Comparison of ENCODE assay signal across 8 cellular contexts in the genomic region with DNA sequence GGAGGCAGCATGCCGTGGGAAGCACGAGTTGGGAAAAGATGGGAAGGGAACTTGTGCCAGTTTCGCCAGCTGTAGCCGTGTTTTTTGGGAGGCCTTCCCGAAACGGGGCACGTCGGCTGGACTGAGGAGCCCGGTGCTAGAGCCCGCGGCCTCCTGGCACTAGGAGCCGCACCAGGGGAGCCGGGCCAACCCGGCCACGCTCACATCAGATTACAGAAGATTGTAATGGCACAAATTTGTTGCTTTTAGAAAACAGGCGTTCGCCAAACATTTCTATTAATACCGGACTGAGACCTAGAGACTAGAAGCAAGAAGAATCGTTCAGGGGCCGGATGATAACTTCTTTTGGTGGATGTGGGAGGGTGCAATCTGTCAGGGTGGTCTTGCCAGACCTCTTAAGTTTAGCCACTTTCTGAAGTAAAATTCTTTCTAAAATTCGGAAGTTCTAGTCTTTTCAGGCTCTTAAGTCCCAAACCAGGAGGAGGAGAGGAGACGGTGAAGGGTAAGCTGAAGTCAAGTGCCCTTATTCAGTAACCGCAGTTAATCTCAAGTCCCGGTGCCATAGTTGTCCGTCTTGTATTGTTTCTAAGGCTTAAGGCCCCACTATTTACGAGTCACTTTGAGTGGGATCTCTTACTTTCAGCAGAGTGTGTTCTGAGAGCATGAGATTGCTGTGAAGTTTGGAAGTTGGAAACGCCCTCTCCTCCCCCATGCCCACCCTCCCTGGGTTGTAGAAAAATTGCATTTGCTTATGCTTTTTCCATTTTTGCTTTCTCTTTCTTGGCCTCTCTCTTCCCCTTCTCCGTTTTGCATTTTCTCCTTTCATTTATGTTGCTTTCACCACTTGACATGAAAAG. TPM values are rescaled to one million over a fixed set of nuclear protein-coding genes. Genes with fewer than 3 reads are reported as not detected.
DNase-seq lines count a peak whose midpoint lies in the region; ATAC-seq and TF ChIP-seq lines count a peak whose summit lies in the region.

No MANE protein-coding gene starts in this region.

- TF ChIP-seq CTCF in epithelial cell of proximal tubule (conservative IDR thresholded peaks at IDR 0.05; ENCODE audit: low read depth, low read length) = no peak

- peak; percentile 53 for DNase-seq in activated CD4-positive, alpha-beta T cell treated with anti-CD3 and anti-CD28 coated beads, Interleukin-2, amount 10 ng/mL, durations not matched to agents 7 days and 5 days
- DNase-seq in epithelial cell of proximal tubule (ENCODE audit: low read depth) (no peak), NCI-H128 (lab: John Stamatoyannopoulos, UW; ENCODE audit: unreplicated experiment) (no peak), hepatic stellate cell (ENCODE audit: low spot score) (no peak)
- DNase-seq in naive thymus-derived CD4-positive, alpha-beta T cell = peak; percentile 17 to 71 (median 44)

- peaks cover 59% of the 10 kb centered on the region for H3K4me1 ChIP-seq in BLaER1
- peaks cover 10% of the 10 kb centered on the region; the same call in 1 of the 2 replicates for H3K4me1 ChIP-seq in HUES6 (ENCODE audit: control insufficient read depth, insufficient read depth, low read length)
- peaks cover 28 to 40% of the 10 kb centered on the region in 2 donors for H3K4me1 ChIP-seq in naive thymus-derived CD4-positive, alpha-beta T cell (ENCODE audit: control insufficient read depth in 2 of 2, insufficient read depth in 2 of 2, low read length in 2 of 2)

- no peaks in the 10 kb centered on the region for H3K9me3 Mint-ChIP-seq in activated CD4-positive, alpha-beta T cell treated with anti-CD3 and anti-CD28 coated beads, Interleukin-2, amount 10 ng/mL, durations not matched to agents 7 days and 5 days
- no peaks in the 10 kb centered on the region for H3K9me3 Mint-ChIP-seq in naive thymus-derived CD4-positive, alpha-beta T cell

- POLR2A ChIA-PET in activated CD4-positive, alpha-beta T cell treated with anti-CD3 and anti-CD28 coated beads, Interleukin-2, amount 10 ng/mL, durations not matched to agents 7 days and 5 days (lab: Charles Lee) = no interaction called here
- POLR2A ChIA-PET in naive thymus-derived CD4-positive, alpha-beta T cell (lab: Charles Lee) = interaction anchor here (0.6 to 37.8 kb wide), 16 partner anchors 8 to 92 kb away, joined by 3 to 900 read pairs (median 5); no protein-coding TSS in a partner anchor

- no peaks in the 10 kb centered on the region for H3K27me3 Mint-ChIP-seq in activated CD4-positive, alpha-beta T cell treated with anti-CD3 and anti-CD28 coated beads, Interleukin-2, amount 10 ng/mL, durations not matched to agents 7 days and 5 days
- no peaks in the 10 kb centered on the region for H3K27me3 Mint-ChIP-seq in naive thymus-derived CD4-positive, alpha-beta T cell

- H3K9me3 ChIP-seq in BLaER1 (no peaks in the 10 kb centered on the region), HUES6 (ENCODE audit: control insufficient read depth, insufficient read depth, low read depth, low read length) (no peaks in the 10 kb centered on the region)
- no peaks in the 10 kb centered on the region for H3K9me3 ChIP-seq in naive thymus-derived CD4-positive, alpha-beta T cell (ENCODE audit: control insufficient read depth in 2 of 3, low read length in 3 of 3)

- H3K27ac ChIP-seq in BLaER1 = peak overlapping the region; percentile 90
- peak overlapping the region; percentile 87 for H3K27ac ChIP-seq in HUES6 (ENCODE audit: low read depth, low read length)
- peak overlapping the region; percentile 76 for H3K27ac ChIP-seq in naive thymus-derived CD4-positive, alpha-beta T cell (ENCODE audit: low read depth, low read length)

- peaks cover 7% of the 10 kb centered on the region; the same call in 1 of the 2 replicates for H3K36me3 ChIP-seq in BLaER1
- H3K36me3 ChIP-seq in HUES6 (ENCODE audit: control insufficient read depth, insufficient read depth, low read length) = no peaks in the 10 kb centered on the region
- H3K36me3 ChIP-seq in naive thymus-derived CD4-positive, alpha-beta T cell (ENCODE audit: control insufficient read depth in 2 of 3, insufficient read depth in 3 of 3, low read length in 3 of 3) = peaks cover 0 to 17% (median 5%) of the 10 kb centered on the region in 3 experiments

- ATAC-seq in naive thymus-derived CD4-positive, alpha-beta T cell = peak; percentile 6
- ATAC-seq in HG02840 (IDR thresholded peaks at IDR 0.05; ENCODE audit: low FRiP score, unreplicated experiment) = no peak

- peak overlapping the region; percentile 92 for H3K4me2 ChIP-seq in BLaER1

- peak overlapping the region; percentile 98 for H3K4me3 Mint-ChIP-seq in activated CD4-positive, alpha-beta T cell treated with anti-CD3 and anti-CD28 coated beads, Interleukin-2, amount 10 ng/mL, durations not matched to agents 7 days and 5 days
- H3K4me3 Mint-ChIP-seq in naive thymus-derived CD4-positive, alpha-beta T cell = peak overlapping the region; percentile 92 to 100 (median 97)

- H4K20me1 ChIP-seq in BLaER1 = peaks cover 22% of the 10 kb centered on the region

- H3K4me3 ChIP-seq in BLaER1 (peak overlapping the region; percentile 87), HUES6 (ENCODE audit: low read depth, low read length) (peak overlapping the region; percentile 93), epithelial cell of proximal tubule (ENCODE audit: low read depth, low read length) (peak overlapping the region; percentile 84)
- peak overlapping the region; percentile 93 for H3K4me3 ChIP-seq in naive thymus-derived CD4-positive, alpha-beta T cell (ENCODE audit: low read length)

- H3K4me1 Mint-ChIP-seq in activated CD4-positive, alpha-beta T cell treated with anti-CD3 and anti-CD28 coated beads, Interleukin-2, amount 10 ng/mL, durations not matched to agents 7 days and 5 days = peaks cover 46% of the 10 kb centered on the region
- H3K4me1 Mint-ChIP-seq in naive thymus-derived CD4-positive, alpha-beta T cell = peaks cover 40 to 55% (median 49%) of the 10 kb centered on the region in 7 donors

- H3K36me3 Mint-ChIP-seq in activated CD4-positive, alpha-beta T cell treated with anti-CD3 and anti-CD28 coated beads, Interleukin-2, amount 10 ng/mL, durations not matched to agents 7 days and 5 days (ENCODE audit: low read depth) = peaks cover 51% of the 10 kb centered on the region
- H3K36me3 Mint-ChIP-seq in naive thymus-derived CD4-positive, alpha-beta T cell = peaks cover 0 to 32% (median 21%) of the 10 kb centered on the region in 5 donors

- no peaks in the 10 kb centered on the region for H3K27me3 ChIP-seq in BLaER1
- no peaks in the 10 kb centered on the region for H3K27me3 ChIP-seq in HUES6 (ENCODE audit: control insufficient read depth, insufficient read depth, low read length)
- H3K27me3 ChIP-seq in naive thymus-derived CD4-positive, alpha-beta T cell (ENCODE audit: control insufficient read depth in 2 of 2, insufficient read depth in 2 of 2, low read length in 2 of 2) = no peaks in the 10 kb centered on the region

- peak overlapping the region; percentile 92 for H3K27ac Mint-ChIP-seq in activated CD4-positive, alpha-beta T cell treated with anti-CD3 and anti-CD28 coated beads, Interleukin-2, amount 10 ng/mL, durations not matched to agents 7 days and 5 days
- H3K27ac Mint-ChIP-seq in naive thymus-derived CD4-positive, alpha-beta T cell = peak overlapping the region; percentile 54 to 97 (median 93)

- intact Hi-C loops in naive thymus-derived CD4-positive, alpha-beta T cell (cut with micrococcal nuclease) = loop anchor here (1.0 to 5.0 kb wide), 6 partner anchors 8 to 1691 kb away; partner anchors contain the start of genes HELB (in 1 of the 2), LEMD3 (in 1 of the 2) and TBK1 (in 1 of the 2)

- CTCF ChIA-PET in activated CD4-positive, alpha-beta T cell treated with anti-CD3 and anti-CD28 coated beads, Interleukin-2, amount 10 ng/mL, durations not matched to agents 7 days and 5 days (lab: Charles Lee) = interaction anchor here (0.9 to 1.9 kb wide), 7 partner anchors 9 to 62 kb away, joined by 3 to 6 read pairs (median 4); no protein-coding TSS in a partner anchor
- CTCF ChIA-PET in naive thymus-derived CD4-positive, alpha-beta T cell (lab: Charles Lee) = interaction anchor here (0.6 to 2.1 kb wide), 12 partner anchors 35 to 92 kb away, joined by 3 to 9 read pairs (median 4); no protein-coding TSS in a partner anchor

- H3K9ac ChIP-seq in BLaER1 = peak overlapping the region; percentile 89
- peak overlapping the region; percentile 87 for H3K9ac ChIP-seq in HUES6 (ENCODE audit: low read length)

RNA-seq across cellular contexts. Expression of gene RASSF3, which starts 1.4 kb away (rescaled TPM):
- total RNA-seq in activated CD4-positive, alpha-beta T cell treated with anti-CD3 and anti-CD28 coated beads, Interleukin-2, amount 10 ng/mL, durations not matched to agents 7 days and 5 days = 100 to 1,000 TPM; 114 to 115 TPM
- total RNA-seq in epithelial cell of proximal tubule = 14.9 and 15.4 TPM in 2 replicates
- 100 to 1,000 TPM in 4 of 5 experiments, 10 to 100 TPM in 1; 79.0 to 200 (median 107) TPM for total RNA-seq in naive thymus-derived CD4-positive, alpha-beta T cell
- 1 to 10 TPM; 4.4 to 5.5 TPM for polyA plus RNA-seq in naive thymus-derived CD4-positive, alpha-beta T cell

Comparison
In these comparisons a context has a peak if more than half of its experiments do, and no peak if none do; other contexts are left out.
1. DNase-seq: peak in activated CD4-positive, alpha-beta T cell treated with anti-CD3 and anti-CD28 coated beads, Interleukin-2, amount 10 ng/mL, durations not matched to agents 7 days and 5 days (single experiment) and naive thymus-derived CD4-positive, alpha-beta T cell (9 of 9); none in epithelial cell of proximal tubule (single experiment), NCI-H128 (single experiment) and hepatic stellate cell (single experiment).
2. Peak in every context shown above with its lines, with median percentiles within 50 percentile points of each other: H3K27ac ChIP-seq and H3K4me3 ChIP-seq.